Comparison of ENCODE assay signal across 1 cellular context in genomic region chr2:96918092-96918753, GRCh38.
TF ChIP-seq lines count a peak whose summit lies in the region.

No MANE protein-coding gene starts in this region.

TF ChIP-seq in GM23338, 12 proteins besides CTCF, POLR2A, EP300 and RAD21 (continued from another document):
- no peak for TF ChIP-seq REST (IDR thresholded peaks at IDR 0.05; ENCODE audit: unreplicated experiment)
- no peak for TF ChIP-seq ETS1 (IDR thresholded peaks at IDR 0.05)
- no peak for TF ChIP-seq JUNB (IDR thresholded peaks at IDR 0.05; ENCODE audit: unreplicated experiment)
- TF ChIP-seq ZNF462 (CRISPR knock-in tag; IDR thresholded peaks at IDR 0.05): no peak
- TF ChIP-seq CREB1 (CRISPR knock-in tag; IDR thresholded peaks at IDR 0.05; ENCODE audit: low read depth): no peak
